Comparison of ENCODE assay signal across 1 cellular context in the genomic region with DNA sequence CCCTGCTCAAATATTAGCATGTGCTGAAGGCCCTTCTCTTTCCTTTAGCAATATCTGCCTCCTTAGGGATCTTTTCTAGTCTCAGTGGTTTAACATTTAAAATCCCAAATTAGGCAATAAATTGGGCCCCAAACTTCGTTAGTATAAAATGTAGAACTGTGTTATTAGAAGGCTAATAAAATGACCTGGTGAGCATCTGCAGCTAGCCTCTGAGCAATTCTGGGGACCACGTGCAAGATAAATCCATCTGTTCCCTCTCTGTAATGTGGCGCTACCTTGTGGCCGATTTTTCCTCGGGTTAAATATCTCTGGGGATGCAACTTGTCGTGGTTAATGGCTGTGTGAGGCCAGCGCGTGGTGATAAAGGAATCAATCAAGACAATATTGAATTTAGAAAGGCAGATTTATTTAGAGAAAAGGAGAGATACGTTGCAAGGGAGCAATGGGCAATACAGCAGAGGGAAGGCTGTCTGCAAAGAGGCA.
A peak's percentile ranks its signal among the peaks of the same experiment; 100 is the strongest.
TF ChIP-seq lines count a peak whose summit lies in the region.

No MANE protein-coding gene starts in this region.

TF ChIP-seq in A549, 52 proteins besides CTCF, POLR2A, EP300 and RAD21:
- no peak for TF ChIP-seq TFCP2L1 (CRISPR knock-in tag; IDR thresholded peaks at IDR 0.05)
- TF ChIP-seq, protein P1, sequence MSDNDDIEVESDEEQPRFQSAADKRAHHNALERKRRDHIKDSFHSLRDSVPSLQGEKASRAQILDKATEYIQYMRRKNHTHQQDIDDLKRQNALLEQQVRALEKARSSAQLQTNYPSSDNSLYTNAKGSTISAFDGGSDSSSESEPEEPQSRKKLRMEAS (IDR thresholded peaks at IDR 0.05), result peak; percentile 49
